Comparison of ENCODE assay signal across 9 cellular contexts in genomic region chr2:233063269-233063975, GRCh38. TPM values are rescaled to one million over a fixed set of nuclear protein-coding genes. Genes with fewer than 3 reads are reported as not detected.
A peak's percentile ranks its signal among the peaks of the same experiment; 100 is the strongest.
DNase-seq lines count a peak whose midpoint lies in the region; ATAC-seq and TF ChIP-seq lines count a peak whose summit lies in the region.
"Had no signal": no experiment of that assay in that cellular context is flagged by ENCODE, and none has a peak within 500 bp of the region (broad histone marks: within the 10 kb centered on the region; RNA-seq: fewer than 3 reads in every experiment).

No MANE protein-coding gene starts in this region.

- DNase-seq in effector memory CD4-positive, alpha-beta T cell: no peak
- DNase-seq in upper lobe of right lung (peak; percentile 62), HPDE6-E6E7 (ENCODE audit: extremely low spot score) (no peak), epidermal melanocyte (ENCODE audit: insufficient read length, low spot score) (no peak)

- ATAC-seq in GM19463 (IDR thresholded peaks at IDR 0.05; ENCODE audit: unreplicated experiment) (peak; percentile 51), HG03469 (IDR thresholded peaks at IDR 0.05; ENCODE audit: unreplicated experiment) (peak; percentile 28), upper lobe of right lung (peak; percentile 15), HG03521 (IDR thresholded peaks at IDR 0.05; ENCODE audit: unreplicated experiment) (no peak)

- peaks cover 19% of the 10 kb centered on the region for H3K36me3 ChIP-seq in effector memory CD4-positive, alpha-beta T cell (ENCODE audit: control insufficient read depth, insufficient read depth, low read length)
- no peaks in the 10 kb centered on the region for H3K36me3 ChIP-seq in upper lobe of right lung
- H3K36me3 ChIP-seq: SJSA1 had no signal

- no peaks in the 10 kb centered on the region for H3K9me3 ChIP-seq in effector memory CD4-positive, alpha-beta T cell (ENCODE audit: control insufficient read depth, low read length)
- no peaks in the 10 kb centered on the region for H3K9me3 ChIP-seq in upper lobe of right lung
- H3K9me3 ChIP-seq: SJSA1 had no signal

- H3K4me1 ChIP-seq in effector memory CD4-positive, alpha-beta T cell (ENCODE audit: control insufficient read depth, insufficient read depth, low read length, poor library complexity, severe bottlenecking): peaks cover 48% of the 10 kb centered on the region
- H3K4me1 ChIP-seq in upper lobe of right lung: peaks cover 57% of the 10 kb centered on the region

- H3K27ac ChIP-seq in effector memory CD4-positive, alpha-beta T cell (ENCODE audit: insufficient read depth, low read length, poor library complexity, severe bottlenecking): peak overlapping the region; percentile 85
- H3K27ac ChIP-seq in upper lobe of right lung: peak overlapping the region; percentile 89
- H3K27ac ChIP-seq: SJSA1 had no signal

- TF ChIP-seq CTCF in GM12874 (IDR thresholded peaks at IDR 0.05; ENCODE audit: insufficient read depth, low read depth, low read length): peak; percentile 41
- TF ChIP-seq CTCF in upper lobe of right lung (IDR thresholded peaks at IDR 0.05): peak; percentile 22

- intact Hi-C loops in upper lobe of right lung (cut with DNase I): no loop called here

- peak overlapping the region; percentile 63 for H3K4me3 ChIP-seq in effector memory CD4-positive, alpha-beta T cell (ENCODE audit: insufficient read depth, low read depth, low read length, poor library complexity, severe bottlenecking)
- H3K4me3 ChIP-seq in upper lobe of right lung: peak overlapping the region; percentile 61
- H3K4me3 ChIP-seq: SJSA1 had no signal

- no peaks in the 10 kb centered on the region for H3K27me3 ChIP-seq in effector memory CD4-positive, alpha-beta T cell (replicated peaks; ENCODE audit: control insufficient read depth, insufficient read depth, low read length, poor library complexity, severe bottlenecking)
- H3K27me3 ChIP-seq in upper lobe of right lung: no peaks in the 10 kb centered on the region
- H3K27me3 ChIP-seq: SJSA1 had no signal

RNA-seq across cellular contexts. Expression of gene INPP5D, which starts 3.3 kb away (rescaled TPM):
- 33.3 TPM for total RNA-seq in upper lobe of right lung

RNA-seq across cellular contexts. Expression of gene NEU2, which starts 30.9 kb away (rescaled TPM):
- total RNA-seq in upper lobe of right lung: not detected
- total RNA-seq: SJSA1 had no signal

RNA-seq across cellular contexts. Expression of gene NGEF, which starts 50.4 kb away (rescaled TPM):
- total RNA-seq in upper lobe of right lung: not detected
